Comparison of ENCODE assay signal across 9 cellular contexts in the genomic region with DNA sequence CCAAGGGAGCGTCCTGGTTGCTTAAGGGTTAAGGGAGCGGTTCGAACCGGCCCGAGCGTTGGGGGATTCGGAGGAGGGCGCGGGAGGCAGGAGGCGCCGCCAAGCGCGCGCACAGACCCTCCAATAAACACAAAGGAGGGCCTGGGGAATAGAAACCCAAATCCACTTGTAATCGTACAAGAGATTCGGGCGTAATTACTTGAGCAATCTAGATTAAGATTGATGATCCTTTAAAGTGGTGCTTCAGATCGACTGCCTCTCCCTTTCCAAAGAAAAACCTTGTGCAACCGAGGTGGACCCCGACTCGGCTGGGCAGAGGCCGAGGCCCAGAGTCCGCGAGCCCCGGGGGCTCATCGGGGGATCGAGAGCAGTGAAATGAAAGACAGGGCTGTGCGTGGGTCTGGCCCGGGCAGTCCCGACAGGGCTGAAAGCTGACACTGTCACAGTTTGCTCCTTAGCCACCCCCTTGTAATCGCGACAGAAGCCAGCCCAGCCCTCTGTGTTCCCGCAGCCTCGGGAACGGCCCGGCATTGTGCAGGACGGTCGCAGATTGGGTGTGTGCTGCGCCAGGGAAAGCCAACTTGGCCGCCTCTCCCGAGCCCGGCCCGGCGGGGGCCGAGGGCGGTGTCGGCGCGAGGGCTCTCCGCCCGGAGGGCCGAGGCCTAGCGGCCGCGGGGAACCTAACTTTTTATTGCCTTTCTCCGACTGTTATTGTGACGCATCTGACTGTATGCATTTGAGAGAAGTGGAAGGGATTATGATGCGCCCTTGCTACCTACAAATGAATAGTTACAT. TPM values are rescaled to one million over a fixed set of nuclear protein-coding genes. Genes with fewer than 3 reads are reported as not detected.
DNase-seq lines count a peak whose midpoint lies in the region; ATAC-seq and TF ChIP-seq lines count a peak whose summit lies in the region.
"Had no signal": no experiment of that assay in that cellular context is flagged by ENCODE, and none has a peak within 500 bp of the region (broad histone marks: within the 10 kb centered on the region; RNA-seq: fewer than 3 reads in every experiment).

No MANE protein-coding gene starts in this region.

- H3K9me3 ChIP-seq in neuron (ENCODE audit: low read length) = no peaks in the 10 kb centered on the region

- CTCF ChIA-PET in activated CD8-positive, alpha-beta memory T cell treated with anti-CD3 and anti-CD28 coated beads, Interleukin-2, amount 10 ng/mL, durations not matched to agents 7 days and 5 days (lab: Charles Lee) = no interaction called here

- H3K4me1 Mint-ChIP-seq in activated naive CD8-positive, alpha-beta T cell (ENCODE audit: low read depth) = peaks cover 33% of the 10 kb centered on the region
- peaks cover 9% of the 10 kb centered on the region for H3K4me1 Mint-ChIP-seq in glutamatergic neuron (ENCODE audit: low read depth, unreplicated experiment)
- H3K4me1 Mint-ChIP-seq in activated CD8-positive, alpha-beta memory T cell treated with anti-CD3 and anti-CD28 coated beads, Interleukin-2, amount 10 ng/mL, durations not matched to agents 7 days and 5 days = peaks cover 8% of the 10 kb centered on the region

- DNase-seq in Ammon's horn (ENCODE audit: low spot score) = peak; percentile 18
- DNase-seq in glutamatergic neuron = peak; percentile 77
- DNase-seq in stimulated activated CD4-positive, alpha-beta T cell treated with anti-CD3 and anti-CD28 coated beads, Interleukin-4, amount 100 ng/mL, for 4 hours = no peak
- DNase-seq in activated CD8-positive, alpha-beta memory T cell treated with anti-CD3 and anti-CD28 coated beads, Interleukin-2, amount 10 ng/mL, durations not matched to agents 7 days and 5 days = no peak
- DNase-seq in DMS79 (lab: John Stamatoyannopoulos, UW) = no peak
- no peak for DNase-seq in NCI-H345 (lab: John Stamatoyannopoulos, UW)
- DNase-seq: SW 1271 had no signal

- no peaks in the 10 kb centered on the region for H3K27me3 ChIP-seq in neuron (ENCODE audit: insufficient read depth, low read length)

- H3K4me1 ChIP-seq in neuron (ENCODE audit: insufficient read depth, low read length) = peaks cover 11% of the 10 kb centered on the region

- peaks cover 55% of the 10 kb centered on the region for H3K27me3 Mint-ChIP-seq in activated naive CD8-positive, alpha-beta T cell
- peaks cover 17% of the 10 kb centered on the region for H3K27me3 Mint-ChIP-seq in glutamatergic neuron (ENCODE audit: unreplicated experiment)
- peaks cover 56% of the 10 kb centered on the region for H3K27me3 Mint-ChIP-seq in activated CD8-positive, alpha-beta memory T cell treated with anti-CD3 and anti-CD28 coated beads, Interleukin-2, amount 10 ng/mL, durations not matched to agents 7 days and 5 days

- peak overlapping the region; percentile 42 for H2AFZ ChIP-seq in neuron (ENCODE audit: low read depth, low read length)

- peaks cover 7% of the 10 kb centered on the region for H3K9me3 Mint-ChIP-seq in activated naive CD8-positive, alpha-beta T cell (ENCODE audit: low read depth)
- H3K9me3 Mint-ChIP-seq in glutamatergic neuron (ENCODE audit: unreplicated experiment) = peaks cover 35% of the 10 kb centered on the region
- peaks cover 8% of the 10 kb centered on the region for H3K9me3 Mint-ChIP-seq in activated CD8-positive, alpha-beta memory T cell treated with anti-CD3 and anti-CD28 coated beads, Interleukin-2, amount 10 ng/mL, durations not matched to agents 7 days and 5 days (ENCODE audit: low read depth)

- no peak for ATAC-seq in activated CD8-positive, alpha-beta memory T cell treated with anti-CD3 and anti-CD28 coated beads, Interleukin-2, amount 10 ng/mL, durations not matched to agents 7 days and 5 days

- H3K4me3 Mint-ChIP-seq in activated naive CD8-positive, alpha-beta T cell = peak overlapping the region; percentile 33
- H3K4me3 Mint-ChIP-seq in glutamatergic neuron (ENCODE audit: unreplicated experiment) = peak overlapping the region; percentile 86
- H3K4me3 Mint-ChIP-seq in activated CD8-positive, alpha-beta memory T cell treated with anti-CD3 and anti-CD28 coated beads, Interleukin-2, amount 10 ng/mL, durations not matched to agents 7 days and 5 days = no peak overlapping the region

- no peak for TF ChIP-seq CTCF in glutamatergic neuron (IDR thresholded peaks at IDR 0.05; ENCODE audit: partially characterized antibody, unreplicated experiment)

- H3K36me3 Mint-ChIP-seq in activated naive CD8-positive, alpha-beta T cell = peaks cover 7% of the 10 kb centered on the region
- peaks cover 13% of the 10 kb centered on the region for H3K36me3 Mint-ChIP-seq in glutamatergic neuron (ENCODE audit: unreplicated experiment)
- H3K36me3 Mint-ChIP-seq in activated CD8-positive, alpha-beta memory T cell treated with anti-CD3 and anti-CD28 coated beads, Interleukin-2, amount 10 ng/mL, durations not matched to agents 7 days and 5 days = peaks cover 3% of the 10 kb centered on the region

- H3K27ac Mint-ChIP-seq in activated naive CD8-positive, alpha-beta T cell = no peak overlapping the region
- H3K27ac Mint-ChIP-seq in glutamatergic neuron (ENCODE audit: unreplicated experiment) = peak overlapping the region; percentile 95
- H3K27ac Mint-ChIP-seq in activated CD8-positive, alpha-beta memory T cell treated with anti-CD3 and anti-CD28 coated beads, Interleukin-2, amount 10 ng/mL, durations not matched to agents 7 days and 5 days = no peak overlapping the region

- H3K36me3 ChIP-seq in neuron (ENCODE audit: insufficient read depth, low read length) = no peaks in the 10 kb centered on the region

- H3K4me3 ChIP-seq in neuron (ENCODE audit: low read length) = peak overlapping the region; percentile 71

RNA-seq across cellular contexts. Expression of a gene that starts 5.6 kb away (rescaled TPM):
- 48.7 TPM for total RNA-seq in glutamatergic neuron (ENCODE audit: unreplicated experiment)
- not detected for total RNA-seq in activated CD8-positive, alpha-beta memory T cell treated with anti-CD3 and anti-CD28 coated beads, Interleukin-2, amount 10 ng/mL, durations not matched to agents 7 days and 5 days

Comparison
In these comparisons a context has a peak if more than half of its experiments do, and no peak if none do; other contexts are left out.
1. DNase-seq: peak in Ammon's horn (single experiment) and glutamatergic neuron (single experiment); none in stimulated activated CD4-positive, alpha-beta T cell treated with anti-CD3 and anti-CD28 coated beads, Interleukin-4, amount 100 ng/mL, for 4 hours (0 of 2), activated CD8-positive, alpha-beta memory T cell treated with anti-CD3 and anti-CD28 coated beads, Interleukin-2, amount 10 ng/mL, durations not matched to agents 7 days and 5 days (single experiment), DMS79 (single experiment) and NCI-H345 (single experiment).
2. RNA of a gene that starts 5.6 kb away (total RNA-seq): 48.7 TPM in glutamatergic neuron (single experiment); not detected in activated CD8-positive, alpha-beta memory T cell treated with anti-CD3 and anti-CD28 coated beads, Interleukin-2, amount 10 ng/mL, durations not matched to agents 7 days and 5 days; every median in the first group is over 10 times any median in the second.